In genomic region chr6:170294813-170295518, GRCh38 we compare ENCODE assay signal across 8 cellular contexts. TPM values are rescaled to one million over a fixed set of nuclear protein-coding genes. Genes with fewer than 3 reads are reported as not detected.
DNase-seq lines count a peak whose midpoint lies in the region; ATAC-seq and TF ChIP-seq lines count a peak whose summit lies in the region.

No MANE protein-coding gene starts in this region.

- WGBS in mammary epithelial cell (ENCODE audit: low coverage, missing lambda C conversion rate), result 30% methylated on average over 15 of the region's 31 CpGs
- 13 to 16% methylated on average over 21 to 31 of the region's 31 CpGs for WGBS in aorta, 2 donors

- H3K9me3 ChIP-seq in mammary epithelial cell (replicated peaks; ENCODE audit: insufficient read depth, low read length) (no peaks in the 10 kb centered on the region), aorta (ENCODE audit: control insufficient read depth, low read length) (no peaks in the 10 kb centered on the region)
- H3K9me3 ChIP-seq in naive thymus-derived CD4-positive, alpha-beta T cell (ENCODE audit: control insufficient read depth in 2 of 3, low read length in 3 of 3), result no peaks in the 10 kb centered on the region

- POLR2A ChIA-PET in HEK293T (lab: Yijun Ruan, JAX), result interaction anchor here (1.3 to 1.8 kb wide), 2 partner anchors 10 to 12 kb away, joined by 4 to 5 read pairs; partner anchors contain the start of gene FAM120B
- POLR2A ChIA-PET in naive thymus-derived CD4-positive, alpha-beta T cell (lab: Charles Lee), result interaction anchor here (0.7 to 1.9 kb wide), 3 partner anchors 9 to 12 kb away, joined by 3 to 14 read pairs (median 4); partner anchors contain the start of gene FAM120B

- H3K36me3 ChIP-seq in mammary epithelial cell (ENCODE audit: insufficient read depth, low read length) (no peaks in the 10 kb centered on the region), aorta (ENCODE audit: control insufficient read depth in 1 of 2, insufficient read depth in 2 of 2, low read length in 1 of 2) (no peaks in the 10 kb centered on the region)
- H3K36me3 ChIP-seq in naive thymus-derived CD4-positive, alpha-beta T cell (ENCODE audit: control insufficient read depth in 2 of 3, insufficient read depth in 3 of 3, low read length in 3 of 3), result peaks cover 0 to 3% (median 0%) of the 10 kb centered on the region in 3 experiments

- H3K27me3 ChIP-seq in mammary epithelial cell (ENCODE audit: insufficient read depth, low read length) (no peaks in the 10 kb centered on the region), aorta (ENCODE audit: control insufficient read depth in 1 of 2, insufficient read depth in 2 of 2, low read length in 1 of 2) (no peaks in the 10 kb centered on the region)
- peaks cover 4 to 9% of the 10 kb centered on the region in 2 donors for H3K27me3 ChIP-seq in naive thymus-derived CD4-positive, alpha-beta T cell (ENCODE audit: control insufficient read depth in 2 of 2, insufficient read depth in 2 of 2, low read length in 2 of 2)

- H3K27ac Mint-ChIP-seq in CD14-positive monocyte, result peak overlapping the region in 2 of 7 donors; percentile 72 to 80
- H3K27ac Mint-ChIP-seq in naive thymus-derived CD4-positive, alpha-beta T cell, result peak overlapping the region in 3 of 9 donors; percentile 25 to 48 (median 44)

- peaks cover 6% of the 10 kb centered on the region for H3K79me2 ChIP-seq in mammary epithelial cell (ENCODE audit: insufficient read depth, low read length)

- H3K4me3 ChIP-seq in mammary epithelial cell (replicated peaks in 1 of 3; ENCODE audit: insufficient read depth in 1 of 3, low read depth in 2 of 3, low read length in 3 of 3), result peak overlapping the region; percentile 56 to 64 (median 57)
- peak overlapping the region; percentile 58 for H3K4me3 ChIP-seq in naive thymus-derived CD4-positive, alpha-beta T cell (ENCODE audit: low read length)
- H3K4me3 ChIP-seq in aorta (ENCODE audit: low read length in 2 of 2), result peak overlapping the region in 1 of 2 donors; percentile 36

- TF ChIP-seq CTCF in CD14-positive monocyte (IDR thresholded peaks at IDR 0.05) (no peak), mammary epithelial cell (conservative IDR thresholded peaks at IDR 0.05 in 1 of 2, IDR thresholded peaks at IDR 0.05 in 1 of 2; ENCODE audit: extremely low read depth in 1 of 2, insufficient read depth in 1 of 2, low read depth in 1 of 2, low read length in 2 of 2) (no peak)

- in situ Hi-C loops in mammary epithelial cell (cut with MboI; ENCODE audit: low sequenced_read_pairs in 2 of 2), result loop anchor here in 1 of 2 donors (10.0 to 25.0 kb wide), 3 partner anchors 220 to 458 kb away; no protein-coding TSS in a partner anchor

- H3K4me2 ChIP-seq in mammary epithelial cell (ENCODE audit: insufficient read depth, low read depth, low read length), result peak overlapping the region; percentile 95

- peaks cover 0 to 34% (median 14%) of the 10 kb centered on the region in 7 donors for H3K9me3 Mint-ChIP-seq in CD14-positive monocyte
- no peaks in the 10 kb centered on the region for H3K9me3 Mint-ChIP-seq in naive thymus-derived CD4-positive, alpha-beta T cell

- dilution Hi-C loops in mammary epithelial cell (cut with HindIII; ENCODE audit: low sequenced_read_pairs), result no loop called here

- H3K4me1 Mint-ChIP-seq in CD14-positive monocyte, result peaks cover 55% of the 10 kb centered on the region
- peaks cover 11 to 46% (median 36%) of the 10 kb centered on the region in 7 donors for H3K4me1 Mint-ChIP-seq in naive thymus-derived CD4-positive, alpha-beta T cell

- BruUV-seq in mammary epithelial cell (replicated peaks; lab: Mats Ljungman, UMichigan), result no TSS peak

- H4K20me1 ChIP-seq in mammary epithelial cell (ENCODE audit: insufficient read depth, low read length), result no peaks in the 10 kb centered on the region

- DNase-seq in CD14-positive monocyte (ENCODE audit: low spot score) (no peak), HEK293T (ENCODE audit: extremely low spot score) (no peak), mammary epithelial cell (no peak), aorta (no peak), NOMO-1 treated with dmso at 0.1 percent for 144 hours (lab: John Stamatoyannopoulos, UW; ENCODE audit: unreplicated experiment) (no peak)
- peak in 1 of 9 donors; percentile 24 for DNase-seq in naive thymus-derived CD4-positive, alpha-beta T cell
- DNase-seq in activated CD4-positive, CD25-positive, alpha-beta regulatory T cell (lab: John Stamatoyannopoulos, UW), result no peak

- peaks cover 0 to 18% of the 10 kb centered on the region in 2 donors for H3K36me3 Mint-ChIP-seq in CD14-positive monocyte
- H3K36me3 Mint-ChIP-seq in naive thymus-derived CD4-positive, alpha-beta T cell, result peaks cover 0 to 3% (median 0%) of the 10 kb centered on the region in 5 donors

- CTCF ChIA-PET in HEK293T (lab: Yijun Ruan, JAX) (interaction anchor here (0.6 to 1.0 kb wide), 2 partner anchors 345 to 463 kb away, joined by 3 to 5 read pairs; no protein-coding TSS in a partner anchor), mammary epithelial cell (lab: Charles Lee; ENCODE audit: low non-redundant PET) (no interaction called here)
- CTCF ChIA-PET in naive thymus-derived CD4-positive, alpha-beta T cell (lab: Charles Lee), result no interaction called here

- H2AFZ ChIP-seq in mammary epithelial cell (ENCODE audit: low read depth, low read length), result peak overlapping the region; percentile 97

- ATAC-seq in naive thymus-derived CD4-positive, alpha-beta T cell, result no peak
- ATAC-seq in aorta (ENCODE audit: low FRiP score) (no peak), HG03521 (IDR thresholded peaks at IDR 0.05; ENCODE audit: unreplicated experiment) (no peak)

- H3K4me3 Mint-ChIP-seq in CD14-positive monocyte, result peak overlapping the region; percentile 64 to 87
- H3K4me3 Mint-ChIP-seq in naive thymus-derived CD4-positive, alpha-beta T cell, result peak overlapping the region; percentile 37 to 97 (median 78)

- peaks cover 82 to 97% (median 86%) of the 10 kb centered on the region in 3 donors for H3K27me3 Mint-ChIP-seq in CD14-positive monocyte (ENCODE audit: low read depth in 3 of 3)
- peaks cover 13 to 81% (median 56%) of the 10 kb centered on the region in 5 donors for H3K27me3 Mint-ChIP-seq in naive thymus-derived CD4-positive, alpha-beta T cell

- intact Hi-C loops in CD14-positive monocyte (cut with micrococcal nuclease) (no loop called here), mammary epithelial cell (cut with micrococcal nuclease) (loop anchor here (5.0 kb wide), 3 partner anchors 68 to 1398 kb away; no protein-coding TSS in a partner anchor), aorta (cut with DNase I) (loop anchor here (5.0 to 10.0 kb wide), 3 partner anchors 130 to 463 kb away; no protein-coding TSS in a partner anchor)
- intact Hi-C loops in naive thymus-derived CD4-positive, alpha-beta T cell (cut with micrococcal nuclease), result loop anchor here (1.0 to 10.0 kb wide), 8 partner anchors 11 to 593 kb away; partner anchors contain the start of genes C6orf120 (in 1 of the 2), FAM120B (in 1 of the 2), PSMB1 (in 1 of the 2) and TBP (in 1 of the 2)

- peaks cover 28% of the 10 kb centered on the region for H3K4me1 ChIP-seq in mammary epithelial cell (ENCODE audit: insufficient read depth, low read length)
- H3K4me1 ChIP-seq in naive thymus-derived CD4-positive, alpha-beta T cell (ENCODE audit: control insufficient read depth in 2 of 2, insufficient read depth in 2 of 2, low read length in 2 of 2), result peaks cover 11 to 42% of the 10 kb centered on the region in 2 donors
- no peaks in the 10 kb centered on the region for H3K4me1 ChIP-seq in aorta (ENCODE audit: control insufficient read depth in 1 of 2, insufficient read depth in 2 of 2, low read length in 2 of 2)

- H3K27ac ChIP-seq in mammary epithelial cell (ENCODE audit: insufficient read depth, low read depth, low read length) (no peak overlapping the region), aorta (ENCODE audit: low read depth in 1 of 2, low read length in 2 of 2) (no peak overlapping the region)
- H3K27ac ChIP-seq in naive thymus-derived CD4-positive, alpha-beta T cell (ENCODE audit: low read depth, low read length), result no peak overlapping the region

- no peak overlapping the region for H3K9ac ChIP-seq in mammary epithelial cell (ENCODE audit: insufficient read depth, low read length)

TF ChIP-seq in HEK293T, 16 proteins besides CTCF, POLR2A, EP300 and RAD21:
- TF ChIP-seq L3MBTL2 (conservative IDR thresholded peaks at IDR 0.05) (peak; percentile 64), HDGF (IDR thresholded peaks at IDR 0.05; ENCODE audit: borderline replicate concordance) (no peak)

RNA-seq across cellular contexts. Expression of gene DLL1, which starts 4.1 kb away (rescaled TPM):
- polyA plus RNA-seq in CD14-positive monocyte (not detected), mammary epithelial cell (10.9 TPM), aorta (1 to 10 TPM in 1 of 2 donors, under 1 TPM in 1; 0.13 to 4.0 TPM)
- total RNA-seq in mammary epithelial cell (10 to 100 TPM; 27.5 to 45.8 TPM), aorta (10 to 100 TPM; 24.8 to 30.5 TPM)
- 8.7 TPM for polyA minus RNA-seq in mammary epithelial cell
- total RNA-seq in naive thymus-derived CD4-positive, alpha-beta T cell, result 10 to 100 TPM in 1 of 5 experiments, 1 to 10 TPM in 3, under 1 TPM in 1; 0.19 to 12.9 (median 4.5) TPM
- under 1 TPM; 0.54 to 0.60 TPM for polyA plus RNA-seq in naive thymus-derived CD4-positive, alpha-beta T cell

RNA-seq across cellular contexts. Expression of gene FAM120B, which starts 11.6 kb away (rescaled TPM):
- polyA plus RNA-seq in CD14-positive monocyte (10 to 100 TPM; 11.2 to 20.2 TPM), mammary epithelial cell (11.3 TPM), aorta (10 to 100 TPM in 1 of 2 donors, 1 to 10 TPM in 1; 5.5 to 10.7 TPM)
- total RNA-seq in mammary epithelial cell (10 to 100 TPM; 27.3 to 29.7 TPM), aorta (10 to 100 TPM; 30.2 to 38.5 TPM)
- polyA minus RNA-seq in mammary epithelial cell, result 45.2 TPM
- 10 to 100 TPM; 27.2 to 53.4 (median 35.5) TPM for total RNA-seq in naive thymus-derived CD4-positive, alpha-beta T cell
- 10 to 100 TPM; 31.0 to 49.3 TPM for polyA plus RNA-seq in naive thymus-derived CD4-positive, alpha-beta T cell

Comparison
In these comparisons a context has a peak if more than half of its experiments do, and no peak if none do; other contexts are left out.
1. intact Hi-C loops: an anchor here in mammary epithelial cell (5.0 kb wide), naive thymus-derived CD4-positive, alpha-beta T cell (1.0 to 10.0 kb wide) and aorta (5.0 to 10.0 kb wide); none called in CD14-positive monocyte.